In genomic region chr7:21971780-21972396, GRCh38 we compare ENCODE assay signal across 1 cellular context.
TF ChIP-seq lines count a peak whose summit lies in the region.

No MANE protein-coding gene starts in this region.

TF ChIP-seq in HepG2, 621 proteins besides CTCF, POLR2A, EP300 and RAD21 (continued from another document):
- TF ChIP-seq ZNF724P (CRISPR knock-in tag; IDR thresholded peaks at IDR 0.05; ENCODE audit: borderline replicate concordance) (no peak), RFX5 (IDR thresholded peaks at IDR 0.05; ENCODE audit: low read depth, low read length) (no peak), ZNF674 (CRISPR knock-in tag; IDR thresholded peaks at IDR 0.05; ENCODE audit: low read depth) (no peak), FOXO1 (CRISPR knock-in tag; IDR thresholded peaks at IDR 0.05) (no peak), JUN (CRISPR knock-in tag; IDR thresholded peaks at IDR 0.05) (no peak), GFI1 (CRISPR knock-in tag; IDR thresholded peaks at IDR 0.05; ENCODE audit: borderline replicate concordance) (no peak), SIN3A (IDR thresholded peaks at IDR 0.05; ENCODE audit: borderline replicate concordance, low read depth, low read length) (no peak), NR2F1 (CRISPR knock-in tag; IDR thresholded peaks at IDR 0.05) (no peak), ZNF841 (CRISPR knock-in tag; IDR thresholded peaks at IDR 0.05; ENCODE audit: borderline replicate concordance) (no peak), CEBPG (CRISPR knock-in tag; IDR thresholded peaks at IDR 0.05) (no peak), ZBTB38 (CRISPR knock-in tag; IDR thresholded peaks at IDR 0.05) (no peak)
- TF ChIP-seq, protein P1, sequence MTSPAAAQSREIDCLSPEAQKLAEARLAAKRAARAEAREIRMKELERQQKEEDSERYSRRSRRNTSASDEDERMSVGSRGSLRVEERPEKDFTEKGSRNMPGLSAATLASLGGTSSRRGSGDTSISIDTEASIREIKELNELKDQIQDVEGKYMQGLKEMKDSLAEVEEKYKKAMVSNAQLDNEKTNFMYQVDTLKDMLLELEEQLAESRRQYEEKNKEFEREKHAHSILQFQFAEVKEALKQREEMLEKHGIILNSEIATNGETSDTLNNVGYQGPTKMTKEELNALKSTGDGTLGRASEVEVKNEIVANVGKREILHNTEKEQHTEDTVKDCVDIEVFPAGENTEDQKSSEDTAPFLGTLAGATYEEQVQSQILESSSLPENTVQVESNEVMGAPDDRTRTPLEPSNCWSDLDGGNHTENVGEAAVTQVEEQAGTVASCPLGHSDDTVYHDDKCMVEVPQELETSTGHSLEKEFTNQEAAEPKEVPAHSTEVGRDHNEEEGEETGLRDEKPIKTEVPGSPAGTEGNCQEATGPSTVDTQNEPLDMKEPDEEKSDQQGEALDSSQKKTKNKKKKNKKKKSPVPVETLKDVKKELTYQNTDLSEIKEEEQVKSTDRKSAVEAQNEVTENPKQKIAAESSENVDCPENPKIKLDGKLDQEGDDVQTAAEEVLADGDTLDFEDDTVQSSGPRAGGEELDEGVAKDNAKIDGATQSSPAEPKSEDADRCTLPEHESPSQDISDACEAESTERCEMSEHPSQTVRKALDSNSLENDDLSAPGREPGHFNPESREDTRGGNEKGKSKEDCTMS (CRISPR knock-in tag; conservative IDR thresholded peaks at IDR 0.05): no peak
